28 cellular contexts compared by ENCODE assay signal in the genomic region with DNA sequence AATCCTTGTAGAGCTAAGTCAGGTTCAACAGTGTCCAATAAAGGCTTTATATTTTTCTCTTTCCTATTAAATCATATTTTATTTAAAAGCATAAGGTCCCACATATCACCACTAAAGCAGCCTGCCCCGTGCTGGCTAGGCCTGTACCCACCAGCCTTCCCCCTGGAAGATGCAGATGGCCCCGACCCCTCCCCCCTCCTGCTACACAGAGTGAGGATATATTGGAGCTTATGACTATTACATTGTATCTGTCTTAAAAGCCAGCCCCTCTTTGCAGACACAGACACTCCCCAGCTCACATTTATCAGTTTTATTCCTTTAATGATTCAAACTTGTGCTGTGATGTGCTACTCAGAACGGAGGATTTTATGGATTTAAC.
"Had no signal": no experiment of that assay in that cellular context is flagged by ENCODE, and none has a peak within 500 bp of the region (broad histone marks: within the 10 kb centered on the region; RNA-seq: fewer than 3 reads in every experiment).

No MANE protein-coding gene starts in this region.

- H3K4me3 ChIP-seq: ascending aorta, body of pancreas, SK-N-MC had no signal

- H3K36me3 ChIP-seq: ascending aorta had no signal

- H3K9me3 ChIP-seq: ascending aorta, body of pancreas had no signal

- ATAC-seq: activated CD8-positive, alpha-beta memory T cell treated with anti-CD3 and anti-CD28 coated beads, Interleukin-2, amount 10 ng/mL, durations not matched to agents 7 days and 5 days; activated naive CD4-positive, alpha-beta T cell treated with anti-CD3 and anti-CD28 coated beads, Interleukin-2, amount 50 U/mL, for 72 hours; activated naive CD8-positive, alpha-beta T cell treated with anti-CD3 and anti-CD28 coated beads, Interleukin-2, amount 50 U/mL, for 24 hours; activated T-cell treated with anti-CD3 and anti-CD28 coated beads, Interleukin-2, amount 50 U/mL, for 4 hours; body of pancreas; Panc1; Right ventricle myocardium inferior; WTC11 had no signal

- H3K4me1 ChIP-seq: ascending aorta, body of pancreas had no signal

- DNase-seq: activated CD4-positive, alpha-beta T cell treated with anti-CD3 and anti-CD28 coated beads for 48 hours; activated CD4-positive, alpha-beta T cell treated with anti-CD3 and anti-CD28 coated beads, Interleukin-2, amount 50 U/mL, for 48 hours; activated CD4-positive, CD25-positive, alpha-beta regulatory T cell treated with anti-CD3 and anti-CD28 coated beads, Interleukin-2, amount 50 U/mL, for 72 hours; activated CD8-positive, alpha-beta memory T cell treated with anti-CD3 and anti-CD28 coated beads, Interleukin-2, amount 10 ng/mL, durations not matched to agents 7 days and 5 days; activated effector memory CD4-positive, alpha-beta T cell treated with anti-CD3 and anti-CD28 coated beads, Interleukin-2, amount 50 U/mL, for 16 hours; activated naive CD4-positive, alpha-beta T cell treated with Interleukin-2 at 50 U/mL for 16 hours; activated naive CD8-positive, alpha-beta T cell treated with anti-CD3 and anti-CD28 coated beads, Interleukin-2, amount 50 U/mL, for 24 hours; activated T-cell treated with anti-CD3 and anti-CD28 coated beads, Interleukin-2, amount 50 U/mL, for 4 hours; amniotic stem cell; body of pancreas; KBM-7; NCI-H1092; NCI-H1417; NCI-H1930; NCI-H2171; NCI-H2227 treated with DMSO at 0.1 percent for 48 hours; NCI-H446 treated with DMSO at 0.1 percent for 48 hours; NCI-H524 treated with DMSO at 0.1 percent for 48 hours; NCI-H748 treated with DMSO at 0.1 percent for 48 hours; OCI-M1; RPMI8226 had no signal

- H3K4me3 Mint-ChIP-seq: activated CD8-positive, alpha-beta memory T cell treated with anti-CD3 and anti-CD28 coated beads, Interleukin-2, amount 10 ng/mL, durations not matched to agents 7 days and 5 days; activated naive CD8-positive, alpha-beta T cell treated with anti-CD3 and anti-CD28 coated beads, Interleukin-2, amount 50 U/mL, for 24 hours; activated T-cell treated with anti-CD3 and anti-CD28 coated beads, Interleukin-2, amount 50 U/mL, for 4 hours; T-helper 1 cell treated with Interleukin-12 subunit alpha and Interleukin-12 subunit beta and Interleukin-4 antibody, amounts not matched to agents 30 μg/mL and 1 μg/mL, for 36 hours; WTC11 had no signal

- H3K36me3 Mint-ChIP-seq: activated CD8-positive, alpha-beta memory T cell treated with anti-CD3 and anti-CD28 coated beads, Interleukin-2, amount 10 ng/mL, durations not matched to agents 7 days and 5 days; activated naive CD4-positive, alpha-beta T cell treated with anti-CD3 and anti-CD28 coated beads, Interleukin-2, amount 50 U/mL, for 72 hours; WTC11 had no signal

- H3K9me3 Mint-ChIP-seq: activated naive CD4-positive, alpha-beta T cell treated with anti-CD3 and anti-CD28 coated beads, Interleukin-2, amount 50 U/mL, for 72 hours; activated naive CD8-positive, alpha-beta T cell treated with anti-CD3 and anti-CD28 coated beads, Interleukin-2, amount 50 U/mL, for 24 hours; activated T-cell treated with anti-CD3 and anti-CD28 coated beads, Interleukin-2, amount 50 U/mL, for 4 hours; T-helper 1 cell treated with Interleukin-12 subunit alpha and Interleukin-12 subunit beta and Interleukin-4 antibody, amounts not matched to agents 30 μg/mL and 1 μg/mL, for 36 hours; WTC11 had no signal

- H3K27ac Mint-ChIP-seq: activated CD8-positive, alpha-beta memory T cell treated with anti-CD3 and anti-CD28 coated beads, Interleukin-2, amount 10 ng/mL, durations not matched to agents 7 days and 5 days; activated naive CD4-positive, alpha-beta T cell treated with anti-CD3 and anti-CD28 coated beads, Interleukin-2, amount 50 U/mL, for 72 hours; activated naive CD8-positive, alpha-beta T cell treated with anti-CD3 and anti-CD28 coated beads, Interleukin-2, amount 50 U/mL, for 24 hours; T-helper 1 cell treated with Interleukin-12 subunit alpha and Interleukin-12 subunit beta and Interleukin-4 antibody, amounts not matched to agents 30 μg/mL and 1 μg/mL, for 36 hours; WTC11 had no signal

- H3K27me3 ChIP-seq: ascending aorta, body of pancreas had no signal

- H3K27me3 Mint-ChIP-seq: activated CD8-positive, alpha-beta memory T cell treated with anti-CD3 and anti-CD28 coated beads, Interleukin-2, amount 10 ng/mL, durations not matched to agents 7 days and 5 days; activated naive CD8-positive, alpha-beta T cell treated with anti-CD3 and anti-CD28 coated beads, Interleukin-2, amount 50 U/mL, for 24 hours had no signal

- H3K27ac ChIP-seq: ascending aorta, body of pancreas, SK-N-MC had no signal
